ENCODE assay signal across 8 cellular contexts in the genomic region with DNA sequence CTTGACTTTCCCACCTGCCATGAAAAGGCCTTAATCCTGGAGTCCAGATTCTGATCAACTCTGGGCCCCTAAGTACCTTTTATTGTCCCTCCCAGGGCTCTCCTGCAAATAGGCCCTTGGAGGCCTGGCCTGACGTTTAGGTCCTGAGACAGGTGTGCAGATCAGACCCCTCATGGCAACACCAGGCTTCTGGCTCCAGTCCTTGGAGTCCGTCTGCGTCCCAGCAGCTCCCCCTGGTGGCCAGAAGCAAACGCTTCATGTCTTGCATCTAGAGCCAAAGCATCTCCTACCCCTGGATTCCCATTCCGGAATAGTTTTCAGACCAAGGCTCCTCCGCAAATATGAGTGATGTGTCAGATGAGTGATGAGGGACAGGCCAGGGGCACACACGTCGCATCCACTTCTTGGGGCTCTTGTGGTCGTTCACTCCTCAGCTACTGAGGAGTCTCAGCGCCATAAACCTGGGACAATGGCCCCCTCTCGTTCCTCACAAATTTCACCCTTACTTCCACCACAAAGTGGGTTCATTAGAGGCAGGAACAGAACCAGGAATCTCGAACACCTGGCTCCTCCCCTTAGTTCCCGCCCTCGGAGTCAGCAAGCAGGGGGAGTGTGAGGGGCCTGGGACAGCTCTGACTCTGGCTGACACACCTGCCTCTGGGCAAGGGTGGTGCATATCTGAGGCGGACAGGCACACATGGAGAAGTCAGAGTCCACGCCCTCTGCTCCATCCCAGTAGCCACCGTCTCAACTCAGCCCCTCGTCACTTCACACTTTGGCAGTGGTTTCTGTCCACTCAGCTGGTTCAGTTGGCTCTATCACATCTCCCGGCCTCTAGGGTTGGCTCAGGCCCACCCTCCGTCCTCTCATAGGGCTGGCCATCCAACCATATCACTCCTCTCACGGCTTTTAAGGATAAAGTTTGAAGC.
DNase-seq lines count a peak whose midpoint lies in the region; ATAC-seq and TF ChIP-seq lines count a peak whose summit lies in the region.

No MANE protein-coding gene starts in this region.

- H3K27ac Mint-ChIP-seq in naive thymus-derived CD4-positive, alpha-beta T cell, result peak overlapping the region in 2 of 9 donors; percentile 9 to 25

- H3K79me2 ChIP-seq in KMS-11 (ENCODE audit: insufficient read depth, low read depth), result no peaks in the 10 kb centered on the region
- no peaks in the 10 kb centered on the region for H3K79me2 ChIP-seq in PC-9 (ENCODE audit: low read depth)

- H3K9me2 ChIP-seq in PC-9 (ENCODE audit: insufficient read depth), result no peaks in the 10 kb centered on the region

- H3F3A ChIP-seq in PC-9 (ENCODE audit: insufficient read depth, low read depth), result no peaks in the 10 kb centered on the region

- no peaks in the 10 kb centered on the region for H3K9me3 Mint-ChIP-seq in naive thymus-derived CD4-positive, alpha-beta T cell

- peak; percentile 78 for ATAC-seq in naive thymus-derived CD4-positive, alpha-beta T cell
- no peak for ATAC-seq in GM21423 (IDR thresholded peaks at IDR 0.05; ENCODE audit: unreplicated experiment)

- TF ChIP-seq EP300 in esophagus muscularis mucosa (IDR thresholded peaks at IDR 0.05), result no peak

- POLR2A ChIA-PET in PC-9 (lab: Charles Lee; ENCODE audit: unreplicated experiment), result no interaction called here
- POLR2A ChIA-PET in naive thymus-derived CD4-positive, alpha-beta T cell (lab: Charles Lee), result interaction anchor here (0.7 to 2.1 kb wide), 3 partner anchors 289 to 476 kb away, joined by 3 to 4 read pairs (median 3); a partner anchor contains a TSS

- no peak overlapping the region for H3K4me2 ChIP-seq in KMS-11
- H3K4me2 ChIP-seq in PC-9, result no peak overlapping the region

- BruUV-seq in PC-9 (replicated peaks; lab: Mats Ljungman, UMichigan), result no TSS peak

- no peaks in the 10 kb centered on the region for H3K27me3 Mint-ChIP-seq in naive thymus-derived CD4-positive, alpha-beta T cell

- no peak overlapping the region for H3K4me3 Mint-ChIP-seq in naive thymus-derived CD4-positive, alpha-beta T cell

- H3K27me3 ChIP-seq in KMS-11 (ENCODE audit: insufficient read depth, low read depth), result no peaks in the 10 kb centered on the region
- H3K27me3 ChIP-seq in PC-9 (ENCODE audit: insufficient read depth, low read depth), result no peaks in the 10 kb centered on the region
- peaks cover 0 to 22% (median 4%) of the 10 kb centered on the region in 4 donors for H3K27me3 ChIP-seq in esophagus muscularis mucosa
- H3K27me3 ChIP-seq in naive thymus-derived CD4-positive, alpha-beta T cell (ENCODE audit: control insufficient read depth in 2 of 2, insufficient read depth in 2 of 2, low read length in 2 of 2), result no peaks in the 10 kb centered on the region

- H3K36me3 ChIP-seq in KMS-11 (ENCODE audit: insufficient read depth) (no peaks in the 10 kb centered on the region), PC-9 (ENCODE audit: low read depth) (no peaks in the 10 kb centered on the region), esophagus muscularis mucosa (no peaks in the 10 kb centered on the region)
- H3K36me3 ChIP-seq in naive thymus-derived CD4-positive, alpha-beta T cell (ENCODE audit: control insufficient read depth in 2 of 3, insufficient read depth in 3 of 3, low read length in 3 of 3), result peaks cover 0 to 7% (median 0%) of the 10 kb centered on the region in 3 experiments

- DNase-seq in GM04504 (ENCODE audit: low read depth), result peak; percentile 29
- DNase-seq in PC-9, result peak; percentile 57 to 71
- peak; percentile 82 for DNase-seq in activated T-cell treated with anti-CD3 and anti-CD28 coated beads, Interleukin-2, amount 50 U/mL, for 1 hour
- no peak for DNase-seq in esophagus muscularis mucosa (ENCODE audit: extremely low spot score)
- DNase-seq in naive thymus-derived CD4-positive, alpha-beta T cell, result peak; percentile 55 to 82 (median 71)
- peak; percentile 63 to 64 for DNase-seq in stimulated activated CD8-positive, alpha-beta memory T cell treated with anti-CD3 and anti-CD28 coated beads, Interleukin-7, amount 100 ng/mL, for 4 hours (ENCODE audit: low read depth in 2 of 2)

- no peak overlapping the region for H3K4me3 ChIP-seq in KMS-11 (IDR thresholded peaks at IDR 0.05; ENCODE audit: insufficient read depth, low read depth, low read length)
- no peak overlapping the region for H3K4me3 ChIP-seq in PC-9
- H3K4me3 ChIP-seq in esophagus muscularis mucosa, result no peak overlapping the region
- no peak overlapping the region for H3K4me3 ChIP-seq in naive thymus-derived CD4-positive, alpha-beta T cell (ENCODE audit: low read length)

- 40% methylated on average over 19 of the region's 21 CpGs for WGBS in esophagus muscularis mucosa

- TF ChIP-seq CTCF in KMS-11 (conservative IDR thresholded peaks at IDR 0.05; ENCODE audit: low read depth, low read length), result peak; percentile 83
- TF ChIP-seq CTCF in PC-9 (conservative IDR thresholded peaks at IDR 0.05), result peak; percentile 96
- peak; percentile 74 to 93 (median 85) for TF ChIP-seq CTCF in esophagus muscularis mucosa (IDR thresholded peaks at IDR 0.05)

- H4K20me1 ChIP-seq in KMS-11 (ENCODE audit: insufficient read depth), result no peaks in the 10 kb centered on the region
- H4K20me1 ChIP-seq in PC-9 (ENCODE audit: insufficient read depth), result no peaks in the 10 kb centered on the region

- peaks cover 0 to 15% (median 0%) of the 10 kb centered on the region in 5 donors for H3K36me3 Mint-ChIP-seq in naive thymus-derived CD4-positive, alpha-beta T cell

- H3K9ac ChIP-seq in KMS-11, result no peak overlapping the region

- no peaks in the 10 kb centered on the region for H3K4me1 Mint-ChIP-seq in naive thymus-derived CD4-positive, alpha-beta T cell

- H3K4me1 ChIP-seq in KMS-11 (ENCODE audit: low read depth, poor library complexity, severe bottlenecking) (no peaks in the 10 kb centered on the region), PC-9 (replicated peaks; ENCODE audit: insufficient read depth) (no peaks in the 10 kb centered on the region), esophagus muscularis mucosa (no peaks in the 10 kb centered on the region)
- no peaks in the 10 kb centered on the region for H3K4me1 ChIP-seq in naive thymus-derived CD4-positive, alpha-beta T cell (ENCODE audit: control insufficient read depth in 2 of 2, insufficient read depth in 2 of 2, low read length in 2 of 2)

- CTCF ChIA-PET in PC-9 (lab: Charles Lee), result interaction anchor here (0.6 to 2.7 kb wide), 5 partner anchors 59 to 477 kb away, joined by 3 to 8 read pairs (median 3); no protein-coding TSS in a partner anchor
- CTCF ChIA-PET in naive thymus-derived CD4-positive, alpha-beta T cell (lab: Charles Lee), result interaction anchor here (0.7 to 8.0 kb wide), 11 partner anchors 10 to 482 kb away, joined by 3 to 150 read pairs (median 4); no protein-coding TSS in a partner anchor

- H2AFZ ChIP-seq in KMS-11 (ENCODE audit: low read depth), result no peak overlapping the region
- no peak overlapping the region for H2AFZ ChIP-seq in PC-9

- H3K27ac ChIP-seq in KMS-11, result no peak overlapping the region
- H3K27ac ChIP-seq in PC-9, result no peak overlapping the region
- no peak overlapping the region for H3K27ac ChIP-seq in esophagus muscularis mucosa (replicated peaks in 1 of 4)
- no peak overlapping the region for H3K27ac ChIP-seq in naive thymus-derived CD4-positive, alpha-beta T cell (ENCODE audit: low read depth, low read length)

- no peak for TF ChIP-seq POLR2A in esophagus muscularis mucosa (IDR thresholded peaks at IDR 0.05; ENCODE audit: low read depth)

- intact Hi-C loops in PC-9 (cut with micrococcal nuclease; ENCODE audit: unreplicated experiment) (loop anchor here (1.0 kb wide), 4 partner anchors 205 to 514 kb away; a partner anchor contains a TSS), esophagus muscularis mucosa (cut with DNase I) (loop anchor here (2.0 kb wide), 1 partner anchor 475 kb away; no protein-coding TSS in a partner anchor)
- intact Hi-C loops in naive thymus-derived CD4-positive, alpha-beta T cell (cut with micrococcal nuclease), result loop anchor here (1.0 to 5.0 kb wide), 7 partner anchors 205 to 1220 kb away; a partner anchor contains a TSS

- no peaks in the 10 kb centered on the region for H3K9me3 ChIP-seq in PC-9 (ENCODE audit: insufficient read depth, low read depth)
- H3K9me3 ChIP-seq in esophagus muscularis mucosa, result no peaks in the 10 kb centered on the region
- H3K9me3 ChIP-seq in naive thymus-derived CD4-positive, alpha-beta T cell (ENCODE audit: control insufficient read depth in 2 of 3, low read length in 3 of 3), result no peaks in the 10 kb centered on the region
